ENCODE assay signal across 8 cellular contexts in the genomic region with DNA sequence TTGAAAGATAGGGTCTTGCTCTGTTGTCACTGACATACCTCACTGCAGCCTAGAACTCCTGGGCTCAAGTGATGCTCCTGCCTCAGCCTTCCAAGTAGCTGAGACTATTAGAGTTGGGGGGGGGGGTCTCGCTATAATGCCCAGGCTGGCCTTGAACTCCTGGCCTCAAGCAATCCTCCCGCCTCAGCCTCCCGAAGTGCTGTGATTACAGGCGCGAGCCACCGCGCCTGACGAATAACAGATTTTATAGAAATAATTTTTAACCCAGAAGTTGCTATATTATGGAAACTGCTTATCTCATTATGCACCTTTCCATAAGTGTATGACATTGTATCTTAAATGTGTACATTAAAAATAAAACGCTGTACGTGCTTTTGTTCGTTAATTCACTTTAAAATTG. TPM values are rescaled to one million over a fixed set of nuclear protein-coding genes. Genes with fewer than 3 reads are reported as not detected.
DNase-seq lines count a peak whose midpoint lies in the region; ATAC-seq and TF ChIP-seq lines count a peak whose summit lies in the region.

No MANE protein-coding gene starts in this region.

- peaks cover 31% of the 10 kb centered on the region for H3K4me1 Mint-ChIP-seq in activated CD8-positive, alpha-beta memory T cell treated with anti-CD3 and anti-CD28 coated beads, Interleukin-2, amount 10 ng/mL, durations not matched to agents 7 days and 5 days

- peak overlapping the region in 3 of 5 donors; percentile 87 to 91 (median 91) for H3K27ac ChIP-seq in adrenal gland
- peak overlapping the region in 1 of 2 donors; percentile 83 for H3K27ac ChIP-seq in liver (ENCODE audit: low read depth in 1 of 2, low read length in 2 of 2)
- peak overlapping the region in 2 of 3 donors; percentile 79 to 89 for H3K27ac ChIP-seq in thyroid gland

- peaks cover 7 to 14% of the 10 kb centered on the region in 2 donors for H3K4me1 ChIP-seq in adrenal gland (replicated peaks in 1 of 2)
- peaks cover 0 to 20% (median 8%) of the 10 kb centered on the region in 4 donors for H3K4me1 ChIP-seq in liver (ENCODE audit: control insufficient read depth in 4 of 4, insufficient read depth in 4 of 4, low read length in 3 of 4)
- peaks cover 4 to 5% of the 10 kb centered on the region in 2 donors for H3K4me1 ChIP-seq in thyroid gland

- DNase-seq in activated CD8-positive, alpha-beta memory T cell treated with anti-CD3 and anti-CD28 coated beads, Interleukin-2, amount 10 ng/mL, durations not matched to agents 7 days and 5 days: no peak
- DNase-seq in activated CD8-positive, alpha-beta memory T cell treated with anti-CD3 and anti-CD28 coated beads for 24 hours: no peak
- DNase-seq in adrenal gland (no peak), thyroid gland (no peak), NCI-H1436 (lab: John Stamatoyannopoulos, UW) (no peak), NCI-H345 treated with DMSO at 0.1 percent for 48 hours (lab: John Stamatoyannopoulos, UW; ENCODE audit: unreplicated experiment) (no peak), NOMO-1 treated with dmso at 0.1 percent for 144 hours (lab: John Stamatoyannopoulos, UW; ENCODE audit: unreplicated experiment) (no peak)

- CTCF ChIA-PET in activated CD8-positive, alpha-beta memory T cell treated with anti-CD3 and anti-CD28 coated beads, Interleukin-2, amount 10 ng/mL, durations not matched to agents 7 days and 5 days (lab: Charles Lee): interaction anchor here (1.0 to 1.7 kb wide), 4 partner anchors 14 to 55 kb away, joined by 3 to 6 read pairs (median 5); partner anchors contain the start of gene YME1L1

- TF ChIP-seq RAD21 in liver (IDR thresholded peaks at IDR 0.05): no peak

- H3K27me3 ChIP-seq in adrenal gland (no peaks in the 10 kb centered on the region), liver (ENCODE audit: control insufficient read depth in 4 of 4, insufficient read depth in 4 of 4, low read length in 3 of 4) (no peaks in the 10 kb centered on the region), thyroid gland (no peaks in the 10 kb centered on the region)

- 27 to 41% (median 30%) methylated on average over 11 of the region's 11 CpGs for WGBS in adrenal gland, 4 donors
- WGBS in liver: 50% methylated on average over 11 of the region's 11 CpGs
- WGBS in thyroid gland, 2 donors: 49 to 62% methylated on average over 11 of the region's 11 CpGs

- no peaks in the 10 kb centered on the region for H3K36me3 ChIP-seq in adrenal gland (replicated peaks in 1 of 2)
- H3K36me3 ChIP-seq in liver (ENCODE audit: control insufficient read depth in 4 of 4, insufficient read depth in 3 of 4, low read depth in 1 of 4, low read length in 3 of 4): no peaks in the 10 kb centered on the region
- H3K36me3 ChIP-seq in thyroid gland: no peaks in the 10 kb centered on the region

- H3K27ac Mint-ChIP-seq in activated CD8-positive, alpha-beta memory T cell treated with anti-CD3 and anti-CD28 coated beads, Interleukin-2, amount 10 ng/mL, durations not matched to agents 7 days and 5 days: peak overlapping the region; percentile 84

- intact Hi-C loops in adrenal gland (cut with DNase I) (no loop called here), thyroid gland (cut with DNase I) (no loop called here)

- H3K4me3 ChIP-seq in adrenal gland (peak overlapping the region; percentile 13 to 73 (median 47)), liver (ENCODE audit: low read depth in 1 of 3, low read length in 3 of 3) (peak overlapping the region; percentile 72 to 92 (median 76)), thyroid gland (replicated peaks in 1 of 3) (peak overlapping the region; percentile 24 to 74 (median 57))

- no peaks in the 10 kb centered on the region for H3K9me3 Mint-ChIP-seq in activated CD8-positive, alpha-beta memory T cell treated with anti-CD3 and anti-CD28 coated beads, Interleukin-2, amount 10 ng/mL, durations not matched to agents 7 days and 5 days (ENCODE audit: low read depth)

- peak overlapping the region; percentile 34 to 84 for H3K9ac ChIP-seq in liver (ENCODE audit: low read depth in 1 of 2, low read length in 2 of 2)

- no peak for ATAC-seq in activated CD8-positive, alpha-beta memory T cell treated with anti-CD3 and anti-CD28 coated beads, Interleukin-2, amount 10 ng/mL, durations not matched to agents 7 days and 5 days

- H3K27me3 Mint-ChIP-seq in activated CD8-positive, alpha-beta memory T cell treated with anti-CD3 and anti-CD28 coated beads, Interleukin-2, amount 10 ng/mL, durations not matched to agents 7 days and 5 days: peaks cover 2% of the 10 kb centered on the region

- peaks cover 7% of the 10 kb centered on the region for H3K36me3 Mint-ChIP-seq in activated CD8-positive, alpha-beta memory T cell treated with anti-CD3 and anti-CD28 coated beads, Interleukin-2, amount 10 ng/mL, durations not matched to agents 7 days and 5 days

- TF ChIP-seq CTCF in adrenal gland (IDR thresholded peaks at IDR 0.05) (no peak), liver (IDR thresholded peaks at IDR 0.05; ENCODE audit: low read depth, low read length, missing input control) (no peak), thyroid gland (IDR thresholded peaks at IDR 0.05) (no peak)

- H3K4me3 Mint-ChIP-seq in activated CD8-positive, alpha-beta memory T cell treated with anti-CD3 and anti-CD28 coated beads, Interleukin-2, amount 10 ng/mL, durations not matched to agents 7 days and 5 days: peak overlapping the region; percentile 79

- no peak for TF ChIP-seq POLR2A in adrenal gland (IDR thresholded peaks at IDR 0.05)
- TF ChIP-seq POLR2A in thyroid gland (IDR thresholded peaks at IDR 0.05): no peak

- H3K9me3 ChIP-seq in adrenal gland (replicated peaks in 1 of 3) (no peaks in the 10 kb centered on the region), liver (ENCODE audit: control insufficient read depth in 4 of 4, low read length in 3 of 4) (no peaks in the 10 kb centered on the region), thyroid gland (no peaks in the 10 kb centered on the region)

TF ChIP-seq in liver, 16 proteins besides CTCF, POLR2A, EP300 and RAD21:
- TF ChIP-seq ZBTB33 (IDR thresholded peaks at IDR 0.05) (no peak), FOXA2 (IDR thresholded peaks at IDR 0.05) (no peak), EGR1 (IDR thresholded peaks at IDR 0.05; ENCODE audit: low read depth in 2 of 2) (no peak), YY1 (IDR thresholded peaks at IDR 0.05) (no peak), HNF4G (IDR thresholded peaks at IDR 0.05) (no peak), HNF4A (conservative IDR thresholded peaks at IDR 0.05) (no peak), ATF3 (IDR thresholded peaks at IDR 0.05) (no peak)

RNA-seq across cellular contexts. Expression of gene ANKRD26, which starts 0.8 kb away (rescaled TPM):
- total RNA-seq in activated CD8-positive, alpha-beta memory T cell treated with anti-CD3 and anti-CD28 coated beads, Interleukin-2, amount 10 ng/mL, durations not matched to agents 7 days and 5 days: 10 to 100 TPM; 10.7 to 11.1 TPM
- total RNA-seq in adrenal gland (10 to 100 TPM in 2 of 8 donors, 1 to 10 TPM in 6; 1.7 to 11.6 (median 6.1) TPM), liver (1 to 10 TPM; 3.1 to 5.9 TPM), thyroid gland (10 to 100 TPM; 13.1 to 18.9 (median 14.5) TPM)
- polyA plus RNA-seq in adrenal gland (1 to 10 TPM; 3.4 to 7.6 (median 3.8) TPM), liver (1 to 10 TPM in 1 of 2 donors, under 1 TPM in 1; 0.81 to 5.4 TPM)

RNA-seq across cellular contexts. Expression of gene YME1L1, which starts 54.7 kb away (rescaled TPM):
- total RNA-seq in activated CD8-positive, alpha-beta memory T cell treated with anti-CD3 and anti-CD28 coated beads, Interleukin-2, amount 10 ng/mL, durations not matched to agents 7 days and 5 days: 100 to 1,000 TPM; 103 to 125 TPM
- total RNA-seq in adrenal gland: 100 to 1,000 TPM in 4 of 8 donors, 10 to 100 TPM in 4; 57.5 to 180 (median 95.0) TPM
- polyA plus RNA-seq in adrenal gland: 100 to 1,000 TPM in 1 of 3 donors, 10 to 100 TPM in 2; 22.1 to 193 (median 23.2) TPM
- total RNA-seq in liver: 10 to 100 TPM; 51.9 to 55.0 TPM
- 10 to 100 TPM; 26.8 to 38.0 TPM for polyA plus RNA-seq in liver
- total RNA-seq in thyroid gland: 100 to 1,000 TPM in 1 of 4 donors, 10 to 100 TPM in 3; 74.5 to 106 (median 85.0) TPM

RNA-seq across cellular contexts. Expression of gene MASTL, which starts 55.7 kb away (rescaled TPM):
- 10 to 100 TPM; 40.9 to 49.2 TPM for total RNA-seq in activated CD8-positive, alpha-beta memory T cell treated with anti-CD3 and anti-CD28 coated beads, Interleukin-2, amount 10 ng/mL, durations not matched to agents 7 days and 5 days
- total RNA-seq in adrenal gland: 1 to 10 TPM; 3.7 to 9.5 (median 6.5) TPM
- 10 to 100 TPM in 1 of 3 donors, 1 to 10 TPM in 2; 3.7 to 11.9 (median 6.0) TPM for polyA plus RNA-seq in adrenal gland
- 1 to 10 TPM; 4.9 to 9.4 TPM for total RNA-seq in liver
- 1 to 10 TPM; 1.4 to 1.5 TPM for polyA plus RNA-seq in liver
- 10 to 100 TPM in 1 of 4 donors, 1 to 10 TPM in 3; 5.5 to 13.1 (median 8.1) TPM for total RNA-seq in thyroid gland
